Comparison of ENCODE assay signal across 17 cellular contexts in genomic region chr1:178864326-178864725, GRCh38. TPM values are rescaled to one million over a fixed set of nuclear protein-coding genes. Genes with fewer than 3 reads are reported as not detected.
A peak's percentile ranks its signal among the peaks of the same experiment; 100 is the strongest.
DNase-seq lines count a peak whose midpoint lies in the region; ATAC-seq and TF ChIP-seq lines count a peak whose summit lies in the region.
"Had no signal": no experiment of that assay in that cellular context is flagged by ENCODE, and none has a peak within 500 bp of the region (broad histone marks: within the 10 kb centered on the region; RNA-seq: fewer than 3 reads in every experiment).

No MANE protein-coding gene starts in this region.

- H3K9me3 Mint-ChIP-seq in stimulated activated naive CD8-positive, alpha-beta T cell treated with anti-CD3 and anti-CD28 coated beads, Interleukin-15, amount 100 ng/mL, for 72 hours, result no peaks in the 10 kb centered on the region
- H3K9me3 Mint-ChIP-seq: effector memory CD8-positive, alpha-beta T cell had no signal

- no peak overlapping the region for H2BK12ac ChIP-seq in mesenchymal stem cell (ENCODE audit: low read length in 2 of 2)

- DNase-seq in stimulated activated naive CD8-positive, alpha-beta T cell treated with anti-CD3 and anti-CD28 coated beads, Interleukin-15, Interleukin-2, amounts not matched to agents 100 U/mL and 50 U/mL, for 24 hours, result no peak
- DNase-seq in stimulated activated naive CD8-positive, alpha-beta T cell treated with anti-CD3 and anti-CD28 coated beads, Interleukin-15, amount 100 ng/mL, for 72 hours, result no peak
- DNase-seq in SK-N-DZ (ENCODE audit: low spot score) (peak; percentile 50), mesenchymal stem cell (no peak), GM20000 (ENCODE audit: low spot score) (no peak), KBM-7 (no peak), PC-3 (no peak)
- DNase-seq: central memory CD4-positive, alpha-beta T cell; DMS 273 treated with DMSO at 0.1 percent for 48 hours; effector memory CD8-positive, alpha-beta T cell; GOT3; immature natural killer cell; NCI-H2171; right lobe of liver had no signal

- CTCF ChIA-PET in PC-3 (lab: Charles Lee), result no interaction called here

- POLR2A ChIA-PET in PC-3 (lab: Charles Lee; ENCODE audit: unreplicated experiment), result no interaction called here

- in situ Hi-C loops in KBM-7 (cut with MboI; ENCODE audit: low pct_unique_long_range_greater_than_20kb, low sequenced_read_pairs), result no loop called here

- H2BK5ac ChIP-seq in mesenchymal stem cell (ENCODE audit: low read depth, low read length, poor library complexity, severe bottlenecking), result no peak overlapping the region

- no peaks in the 10 kb centered on the region for H3K79me2 ChIP-seq in PC-3 (ENCODE audit: low read length)

- H3K4me1 Mint-ChIP-seq in stimulated activated naive CD8-positive, alpha-beta T cell treated with anti-CD3 and anti-CD28 coated beads, Interleukin-15, amount 100 ng/mL, for 72 hours, result peaks cover 10% of the 10 kb centered on the region

- no peaks in the 10 kb centered on the region for H4K20me1 ChIP-seq in PC-3 (ENCODE audit: low read length)
- H4K20me1 ChIP-seq: BLaER1 had no signal

- no peaks in the 10 kb centered on the region for H3F3A ChIP-seq in PC-3 (ENCODE audit: low read length, unreplicated experiment)

- no peak overlapping the region for H2AK5ac ChIP-seq in mesenchymal stem cell (ENCODE audit: low read length, severe bottlenecking)

- H3K18ac ChIP-seq in mesenchymal stem cell (ENCODE audit: low read depth in 1 of 2, low read length in 2 of 2), result no peak overlapping the region

- H2AFZ ChIP-seq in mesenchymal stem cell (ENCODE audit: low read depth, low read length) (no peak overlapping the region), PC-3 (ENCODE audit: low read length) (no peak overlapping the region)

- no peak overlapping the region for H4K8ac ChIP-seq in mesenchymal stem cell (ENCODE audit: low read length)

- no peaks in the 10 kb centered on the region for H3K9me2 ChIP-seq in PC-3 (replicated peaks; ENCODE audit: low read length)

- no peak overlapping the region for H3K4me3 ChIP-seq in mesenchymal stem cell (ENCODE audit: insufficient read depth in 1 of 2, low read depth in 1 of 2, low read length in 2 of 2)
- H3K4me3 ChIP-seq in PC-3 (ENCODE audit: low read length), result no peak overlapping the region
- H3K4me3 ChIP-seq: BLaER1, right lobe of liver, vagina had no signal

- H3K9me3 ChIP-seq in mesenchymal stem cell (ENCODE audit: control insufficient read depth, low read length), result no peaks in the 10 kb centered on the region
- no peaks in the 10 kb centered on the region for H3K9me3 ChIP-seq in PC-3 (ENCODE audit: low read length)
- H3K9me3 ChIP-seq: BLaER1, neutrophil, right lobe of liver, vagina had no signal

- no peak for TF ChIP-seq CTCF in GM20000 (IDR thresholded peaks at IDR 0.05; ENCODE audit: extremely low read depth, missing control alignments)
- TF ChIP-seq CTCF in PC-3 (conservative IDR thresholded peaks at IDR 0.05; ENCODE audit: low read depth, low read length), result no peak

- intact Hi-C loops in PC-3 (cut with micrococcal nuclease), result no loop called here

- H3K27me3 ChIP-seq in mesenchymal stem cell (ENCODE audit: control insufficient read depth in 1 of 2, insufficient read depth in 1 of 2, low read length in 2 of 2) (no peaks in the 10 kb centered on the region), PC-3 (ENCODE audit: low read length) (no peaks in the 10 kb centered on the region)
- H3K27me3 ChIP-seq: BLaER1, neutrophil, right lobe of liver, vagina had no signal

- WGBS in mesenchymal stem cell, result 72% methylated on average over 5 of the region's 6 CpGs

- H3K27ac Mint-ChIP-seq in stimulated activated naive CD8-positive, alpha-beta T cell treated with anti-CD3 and anti-CD28 coated beads, Interleukin-15, amount 100 ng/mL, for 72 hours, result no peak overlapping the region
- H3K27ac Mint-ChIP-seq: effector memory CD8-positive, alpha-beta T cell; immature natural killer cell had no signal

- H3K79me1 ChIP-seq in mesenchymal stem cell (replicated peaks; ENCODE audit: low read length, poor library complexity, severe bottlenecking), result peaks cover 2% of the 10 kb centered on the region

- no peak overlapping the region for H3K4me3 Mint-ChIP-seq in stimulated activated naive CD8-positive, alpha-beta T cell treated with anti-CD3 and anti-CD28 coated beads, Interleukin-15, amount 100 ng/mL, for 72 hours
- H3K4me3 Mint-ChIP-seq: effector memory CD8-positive, alpha-beta T cell; immature natural killer cell had no signal

- no peak overlapping the region for H3K27ac ChIP-seq in mesenchymal stem cell (ENCODE audit: low read length, poor library complexity, severe bottlenecking)
- H3K27ac ChIP-seq in PC-3 (ENCODE audit: low read length), result no peak overlapping the region
- H3K27ac ChIP-seq: BLaER1, neutrophil, right lobe of liver, vagina had no signal

- H3K4ac ChIP-seq in mesenchymal stem cell (ENCODE audit: low read depth in 1 of 2, low read length in 2 of 2), result no peak overlapping the region

- BruUV-seq in PC-3 (replicated peaks; lab: Mats Ljungman, UMichigan), result no TSS peak

- no peak overlapping the region for H2BK120ac ChIP-seq in mesenchymal stem cell (ENCODE audit: low read depth, low read length)

- peak; percentile 43 for ATAC-seq in stimulated activated naive CD8-positive, alpha-beta T cell treated with anti-CD3 and anti-CD28 coated beads, Interleukin-15, Interleukin-2, amounts not matched to agents 100 U/mL and 50 U/mL, for 24 hours
- ATAC-seq in stimulated activated naive CD8-positive, alpha-beta T cell treated with anti-CD3 and anti-CD28 coated beads, Interleukin-15, amount 100 ng/mL, for 72 hours, result no peak
- ATAC-seq in PC-3, result no peak
- ATAC-seq: effector memory CD8-positive, alpha-beta T cell; right lobe of liver had no signal

- H3K9ac ChIP-seq in mesenchymal stem cell (ENCODE audit: low read length) (peak overlapping the region; percentile 4), PC-3 (ENCODE audit: low read length) (no peak overlapping the region)
- H3K9ac ChIP-seq: BLaER1 had no signal

- no peak overlapping the region for H3K14ac ChIP-seq in mesenchymal stem cell (ENCODE audit: low read length in 2 of 2)

- H2BK15ac ChIP-seq in mesenchymal stem cell (ENCODE audit: low read depth, poor library complexity, severe bottlenecking), result no peak overlapping the region

- peaks cover 0 to 28% of the 10 kb centered on the region in 2 experiments for H3K36me3 ChIP-seq in mesenchymal stem cell (ENCODE audit: control insufficient read depth in 1 of 2, insufficient read depth in 2 of 2, low read depth in 1 of 2, low read length in 2 of 2)
- H3K36me3 ChIP-seq in PC-3 (ENCODE audit: low read depth, low read length), result no peaks in the 10 kb centered on the region
- H3K36me3 ChIP-seq: BLaER1, right lobe of liver had no signal

- no peak overlapping the region for H4K91ac ChIP-seq in mesenchymal stem cell (ENCODE audit: low read length)

- H3K23ac ChIP-seq in mesenchymal stem cell (ENCODE audit: low read length in 2 of 2), result no peak overlapping the region

- H3K27me3 Mint-ChIP-seq in stimulated activated naive CD8-positive, alpha-beta T cell treated with anti-CD3 and anti-CD28 coated beads, Interleukin-15, amount 100 ng/mL, for 72 hours, result no peaks in the 10 kb centered on the region

- H3K4me1 ChIP-seq in mesenchymal stem cell (ENCODE audit: control insufficient read depth, insufficient read depth, low read depth, low read length), result no peaks in the 10 kb centered on the region
- H3K4me1 ChIP-seq in PC-3 (ENCODE audit: insufficient read depth, low read length), result no peaks in the 10 kb centered on the region
- H3K4me1 ChIP-seq: BLaER1, vagina had no signal

- H3K4me2 ChIP-seq in mesenchymal stem cell (ENCODE audit: low read length, poor library complexity, severe bottlenecking) (no peak overlapping the region), PC-3 (ENCODE audit: low read length) (no peak overlapping the region)
- H3K4me2 ChIP-seq: BLaER1 had no signal

RNA-seq across cellular contexts. Expression of gene ANGPTL1, which starts 6.6 kb away (rescaled TPM):
- 0.07 TPM in 1 of 2 replicates, not detected in the other for polyA plus RNA-seq in SK-N-DZ (2014; cell fraction: cytosol; rRNA removed)
- not detected in 2 replicates for polyA plus RNA-seq in SK-N-DZ (2014; cell fraction: nucleus; rRNA removed)
- polyA plus RNA-seq in mesenchymal stem cell (2013, experiment 1 of 2), result 0.91 TPM
- polyA plus RNA-seq in mesenchymal stem cell (2013, experiment 2 of 2), result 0.74 TPM
- not detected in 2 replicates for total RNA-seq in PC-3 (2014; rRNA removed)
- polyA plus RNA-seq: immature natural killer cell had no signal
